9 cellular contexts compared by ENCODE assay signal in the genomic region with DNA sequence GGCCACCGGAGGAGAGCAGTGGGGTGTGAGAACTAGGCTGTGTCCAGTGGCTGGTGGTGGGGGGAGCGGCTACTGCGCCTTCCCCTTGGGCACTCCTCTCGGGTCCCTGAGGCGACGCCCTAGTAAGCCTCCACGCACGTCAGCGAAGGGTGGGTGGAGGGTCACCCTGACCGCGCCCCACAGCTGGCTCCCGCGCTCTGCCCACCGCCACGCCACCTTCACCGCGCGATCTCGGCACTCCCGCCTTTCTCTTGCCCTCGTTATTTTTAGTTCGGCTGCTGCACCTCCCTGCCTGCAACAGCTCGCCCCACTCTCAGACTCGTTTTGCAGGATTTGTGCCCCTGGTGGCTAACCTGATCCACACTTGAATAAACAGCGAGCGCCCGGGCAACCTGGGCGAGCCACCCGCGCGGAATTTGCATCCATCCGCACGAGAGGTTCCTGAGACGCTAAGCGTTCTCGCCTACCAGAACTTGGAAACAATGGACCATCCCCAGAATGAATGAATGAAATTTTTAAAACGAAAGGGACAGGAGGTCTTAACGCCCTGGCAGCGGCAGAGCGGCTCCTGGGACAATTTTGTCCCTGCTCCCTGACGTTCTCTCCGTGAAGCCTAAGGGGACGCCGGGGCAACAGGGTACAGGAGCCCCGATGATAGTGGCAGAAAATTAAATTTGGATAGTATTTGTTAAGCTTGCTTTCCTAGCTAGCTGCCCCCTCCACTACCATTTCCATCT. TPM values are rescaled to one million over a fixed set of nuclear protein-coding genes. Genes with fewer than 3 reads are reported as not detected.
DNase-seq lines count a peak whose midpoint lies in the region; ATAC-seq, FAIRE-seq and TF ChIP-seq lines count a peak whose summit lies in the region.
"Had no signal": no experiment of that assay in that cellular context is flagged by ENCODE, and none has a peak within 500 bp of the region (broad histone marks: within the 10 kb centered on the region; RNA-seq: fewer than 3 reads in every experiment).

No MANE protein-coding gene starts in this region.

- WGBS in tibial nerve, 2 donors = 12 to 13% methylated on average over 40 to 45 of the region's 45 CpGs

- H3K9me3 Mint-ChIP-seq in activated CD4-positive, alpha-beta T cell treated with anti-CD3 and anti-CD28 coated beads for 36 hours (ENCODE audit: low read depth) = no peaks in the 10 kb centered on the region
- H3K9me3 Mint-ChIP-seq: IgD-negative memory B cell had no signal

- no peak for ATAC-seq in activated CD4-positive, alpha-beta T cell treated with anti-CD3 and anti-CD28 coated beads for 36 hours
- peak; percentile 93 for ATAC-seq in left colon
- ATAC-seq in GM19023 (IDR thresholded peaks at IDR 0.05; ENCODE audit: unreplicated experiment) = no peak

- TF ChIP-seq EP300 in tibial nerve (IDR thresholded peaks at IDR 0.05) = no peak

- H3K9me3 ChIP-seq in tibial nerve = no peaks in the 10 kb centered on the region

- peak; percentile 35 for DNase-seq in activated CD4-positive, alpha-beta T cell treated with anti-CD3 and anti-CD28 coated beads for 36 hours
- no peak for DNase-seq in activated CD4-positive, alpha-beta T cell treated with anti-CD3 and anti-CD28 coated beads, Interleukin-2, amount 50 U/mL, for 1 hour
- DNase-seq in bronchial epithelial cell (ENCODE audit: low read depth) (peak; percentile 45), left colon (peak; percentile 34 to 53), tibial nerve (ENCODE audit: low spot score in 2 of 2) (no peak), 8988T (no peak), HCEC 1CT (no peak)

- intact Hi-C loops in activated CD4-positive, alpha-beta T cell treated with anti-CD3 and anti-CD28 coated beads for 36 hours (cut with DNase I, micrococcal nuclease) = no loop called here
- intact Hi-C loops in left colon (cut with DNase I, micrococcal nuclease) = loop anchor here in 1 of 2 donors (10.0 kb wide), 1 partner anchor 211 kb away; no protein-coding TSS in a partner anchor

- H3K27me3 ChIP-seq in bronchial epithelial cell (ENCODE audit: control insufficient read depth, insufficient read depth, low read length) (peaks cover 12% of the 10 kb centered on the region), tibial nerve (peaks cover 0 to 49% of the 10 kb centered on the region in 2 donors)

- H3K36me3 ChIP-seq in bronchial epithelial cell (ENCODE audit: control insufficient read depth, insufficient read depth, low read length) = no peaks in the 10 kb centered on the region
- no peaks in the 10 kb centered on the region for H3K36me3 ChIP-seq in tibial nerve

- CTCF ChIA-PET in activated CD4-positive, alpha-beta T cell treated with anti-CD3 and anti-CD28 coated beads for 36 hours (lab: Charles Lee) = interaction anchor here (0.9 to 1.5 kb wide), 2 partner anchors 11 to 204 kb away, joined by 3 read pairs; no protein-coding TSS in a partner anchor

- H3K27me3 Mint-ChIP-seq in activated CD4-positive, alpha-beta T cell treated with anti-CD3 and anti-CD28 coated beads for 36 hours = peaks cover 50% of the 10 kb centered on the region

- H3K27ac ChIP-seq in tibial nerve = no peak overlapping the region

- TF ChIP-seq CTCF in bronchial epithelial cell (IDR thresholded peaks at IDR 0.05; ENCODE audit: insufficient read depth, low read length, severe bottlenecking) (peak; percentile 76), tibial nerve (IDR thresholded peaks at IDR 0.05) (peak in 4 of 5 experiments; percentile 14 to 38 (median 29))

- no peak for TF ChIP-seq POLR2A in tibial nerve (IDR thresholded peaks at IDR 0.05)

- no peak overlapping the region for H3K4me3 Mint-ChIP-seq in activated CD4-positive, alpha-beta T cell treated with anti-CD3 and anti-CD28 coated beads for 36 hours

- FAIRE-seq in bronchial epithelial cell (lab: Jason Lieb, UNC) = no peak

- H3K27ac Mint-ChIP-seq in activated CD4-positive, alpha-beta T cell treated with anti-CD3 and anti-CD28 coated beads for 36 hours = no peak overlapping the region

- peak overlapping the region; percentile 24 for H3K4me3 ChIP-seq in bronchial epithelial cell (ENCODE audit: low read depth, low read length)
- peak overlapping the region in 3 of 4 donors; percentile 28 to 41 (median 30) for H3K4me3 ChIP-seq in tibial nerve

- H3K4me1 ChIP-seq in tibial nerve = peaks cover 0 to 13% (median 7%) of the 10 kb centered on the region in 4 donors

- peaks cover 1% of the 10 kb centered on the region for H3K4me1 Mint-ChIP-seq in activated CD4-positive, alpha-beta T cell treated with anti-CD3 and anti-CD28 coated beads for 36 hours

- POLR2A ChIA-PET in activated CD4-positive, alpha-beta T cell treated with anti-CD3 and anti-CD28 coated beads for 36 hours (lab: Charles Lee) = no interaction called here

- no peaks in the 10 kb centered on the region for H3K36me3 Mint-ChIP-seq in activated CD4-positive, alpha-beta T cell treated with anti-CD3 and anti-CD28 coated beads for 36 hours (ENCODE audit: low read depth)
- H3K36me3 Mint-ChIP-seq: IgD-negative memory B cell had no signal

RNA-seq across cellular contexts. Expression of a gene that starts 7.0 kb away (rescaled TPM):
- not detected for total RNA-seq in activated CD4-positive, alpha-beta T cell treated with anti-CD3 and anti-CD28 coated beads for 36 hours
- total RNA-seq in bronchial epithelial cell = 0.13 and 0.53 TPM in 2 replicates
- 10 to 100 TPM in 1 of 2 donors, 1 to 10 TPM in 1; 6.4 to 17.3 TPM for total RNA-seq in left colon
- total RNA-seq in tibial nerve = 10 to 100 TPM in 3 of 4 donors, 1 to 10 TPM in 1; 5.1 to 21.6 (median 14.8) TPM

Comparison
In these comparisons a context has a peak if more than half of its experiments do, and no peak if none do; other contexts are left out.
1. DNase-seq: peak in activated CD4-positive, alpha-beta T cell treated with anti-CD3 and anti-CD28 coated beads for 36 hours (single experiment), bronchial epithelial cell (single experiment) and left colon (2 of 2); none in activated CD4-positive, alpha-beta T cell treated with anti-CD3 and anti-CD28 coated beads, Interleukin-2, amount 50 U/mL, for 1 hour (single experiment), tibial nerve (0 of 2), 8988T (single experiment) and HCEC 1CT (single experiment).